ENCODE assay signal across 9 cellular contexts in the genomic region with DNA sequence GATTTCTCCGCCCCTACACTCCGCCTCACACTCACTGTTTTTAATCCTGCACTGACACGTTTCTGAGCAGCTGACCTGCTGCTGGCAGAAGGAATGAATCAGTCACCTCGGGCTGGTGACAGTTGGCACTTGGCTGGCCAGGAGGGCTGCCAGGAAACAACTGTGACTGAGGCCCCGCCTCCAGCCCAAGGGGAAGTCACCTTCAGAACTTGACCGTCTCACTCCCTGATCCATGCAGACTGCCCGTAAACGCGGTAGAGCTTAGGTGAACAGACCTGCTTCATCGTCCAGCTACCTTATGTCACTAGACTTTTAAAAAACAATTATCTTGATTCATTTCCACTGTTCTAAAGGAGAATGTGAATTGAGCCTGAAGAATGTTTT.
DNase-seq lines count a peak whose midpoint lies in the region; ATAC-seq and TF ChIP-seq lines count a peak whose summit lies in the region.
"Had no signal": no experiment of that assay in that cellular context is flagged by ENCODE, and none has a peak within 500 bp of the region (broad histone marks: within the 10 kb centered on the region; RNA-seq: fewer than 3 reads in every experiment).

No MANE protein-coding gene starts in this region.

- TF ChIP-seq EP300 in sigmoid colon (IDR thresholded peaks at IDR 0.05): no peak

- TF ChIP-seq POLR2A in sigmoid colon (IDR thresholded peaks at IDR 0.05): no peak

- H3K4me1 ChIP-seq in sigmoid colon: peaks cover 0 to 11% (median 7%) of the 10 kb centered on the region in 4 donors

- ATAC-seq in HG03159 (IDR thresholded peaks at IDR 0.05; ENCODE audit: unreplicated experiment): no peak
- ATAC-seq in GM21526 (IDR thresholded peaks at IDR 0.05; ENCODE audit: low FRiP score, unreplicated experiment): no peak
- no peak for ATAC-seq in HG03460 (IDR thresholded peaks at IDR 0.05; ENCODE audit: unreplicated experiment)

- no peak for TF ChIP-seq CTCF in sigmoid colon (IDR thresholded peaks at IDR 0.05)

- H3K36me3 ChIP-seq in sigmoid colon: peaks cover 0 to 54% (median 9%) of the 10 kb centered on the region in 4 donors

- no peak overlapping the region for H3K4me3 ChIP-seq in sigmoid colon

- no peaks in the 10 kb centered on the region for H3K9me3 ChIP-seq in sigmoid colon

- intact Hi-C loops in sigmoid colon (cut with DNase I): loop anchor here (10.0 kb wide), 1 partner anchor 108 kb away; a partner anchor contains a TSS

- peak; percentile 39 for DNase-seq in AG20443 (ENCODE audit: low spot score)
- peak; percentile 14 for DNase-seq in NCI-H1694 treated with DMSO at 0.1 percent for 48 hours (lab: John Stamatoyannopoulos, UW)
- DNase-seq in dermis microvascular lymphatic vessel endothelial cell (ENCODE audit: low read depth in 2 of 2): peak; percentile 28 to 73
- DNase-seq in lung microvascular endothelial cell (ENCODE audit: low read depth in 2 of 2): peak; percentile 57 to 65
- no peak for DNase-seq in sigmoid colon

- H3K27ac ChIP-seq in sigmoid colon: no peak overlapping the region
- H3K27ac ChIP-seq: parathyroid adenoma had no signal

- WGBS in sigmoid colon, 2 donors: 12 to 25% methylated on average over 10 of the region's 10 CpGs

- no peaks in the 10 kb centered on the region for H3K27me3 ChIP-seq in sigmoid colon
